Comparison of ENCODE assay signal across 12 cellular contexts in genomic region chr2:46720592-46721185, GRCh38. TPM values are rescaled to one million over a fixed set of nuclear protein-coding genes. Genes with fewer than 3 reads are reported as not detected.
DNase-seq lines count a peak whose midpoint lies in the region; ATAC-seq and TF ChIP-seq lines count a peak whose summit lies in the region.
"Had no signal": no experiment of that assay in that cellular context is flagged by ENCODE, and none has a peak within 500 bp of the region (broad histone marks: within the 10 kb centered on the region; RNA-seq: fewer than 3 reads in every experiment).

No MANE protein-coding gene starts in this region.

- TF ChIP-seq CTCF in OCI-LY3 (IDR thresholded peaks at IDR 0.05; ENCODE audit: low read depth, low read length) (no peak), lower leg skin (IDR thresholded peaks at IDR 0.05) (no peak)

- WGBS in lower leg skin, 2 donors = 34 to 51% methylated on average over 3 of the region's 3 CpGs

- no peaks in the 10 kb centered on the region for H3K36me3 ChIP-seq in OCI-LY3 (replicated peaks; ENCODE audit: low read depth, low read length)

- TF ChIP-seq POLR2A in lower leg skin (IDR thresholded peaks at IDR 0.05) = no peak

- no peak overlapping the region for H3K4me3 ChIP-seq in OCI-LY3 (ENCODE audit: low read length)
- no peak overlapping the region for H3K4me3 ChIP-seq in lower leg skin (ENCODE audit: low read depth, poor library complexity, severe bottlenecking)

- H3K4me3 Mint-ChIP-seq in effector memory CD8-positive, alpha-beta T cell = no peak overlapping the region
- H3K4me3 Mint-ChIP-seq in activated CD4-positive, alpha-beta T cell treated with anti-CD3 and anti-CD28 coated beads, Interleukin-2, amount 10 ng/mL, durations not matched to agents 7 days and 5 days = no peak overlapping the region
- H3K4me3 Mint-ChIP-seq: CD8-positive, alpha-beta memory T cell had no signal

- H2AFZ ChIP-seq in OCI-LY3 (ENCODE audit: low read depth, low read length) = no peak overlapping the region

- no peak overlapping the region for H3K9ac ChIP-seq in OCI-LY3 (ENCODE audit: low read length)

- H3K4me1 Mint-ChIP-seq in effector memory CD8-positive, alpha-beta T cell (ENCODE audit: low read depth in 2 of 2) = peaks cover 39 to 67% of the 10 kb centered on the region in 2 donors
- H3K4me1 Mint-ChIP-seq in activated CD4-positive, alpha-beta T cell treated with anti-CD3 and anti-CD28 coated beads, Interleukin-2, amount 10 ng/mL, durations not matched to agents 7 days and 5 days = peaks cover 28% of the 10 kb centered on the region

- peak overlapping the region; percentile 20 for H3K4me2 ChIP-seq in OCI-LY3 (ENCODE audit: low read length)

- H3K27ac Mint-ChIP-seq in effector memory CD8-positive, alpha-beta T cell = peak overlapping the region; percentile 35 to 38
- no peak overlapping the region for H3K27ac Mint-ChIP-seq in activated CD4-positive, alpha-beta T cell treated with anti-CD3 and anti-CD28 coated beads, Interleukin-2, amount 10 ng/mL, durations not matched to agents 7 days and 5 days
- H3K27ac Mint-ChIP-seq: CD8-positive, alpha-beta memory T cell had no signal

- CTCF ChIA-PET in activated CD4-positive, alpha-beta T cell treated with anti-CD3 and anti-CD28 coated beads, Interleukin-2, amount 10 ng/mL, durations not matched to agents 7 days and 5 days (lab: Charles Lee) = interaction anchor here (0.6 kb wide), 2 partner anchors 323 to 542 kb away, joined by 3 to 4 read pairs; no protein-coding TSS in a partner anchor

- H3K9me3 Mint-ChIP-seq in effector memory CD8-positive, alpha-beta T cell = peaks cover 0 to 6% of the 10 kb centered on the region in 2 donors
- H3K9me3 Mint-ChIP-seq in activated CD4-positive, alpha-beta T cell treated with anti-CD3 and anti-CD28 coated beads, Interleukin-2, amount 10 ng/mL, durations not matched to agents 7 days and 5 days = peaks cover 12% of the 10 kb centered on the region

- H3K27me3 ChIP-seq in OCI-LY3 (ENCODE audit: low read depth, low read length) = no peaks in the 10 kb centered on the region

- in situ Hi-C loops in G401 (cut with HindIII; ENCODE audit: low sequenced_read_pairs) = no loop called here

- H3K27ac ChIP-seq in OCI-LY3 (ENCODE audit: low read length) = no peak overlapping the region

- peaks cover 97% of the 10 kb centered on the region for H3K79me2 ChIP-seq in OCI-LY3 (ENCODE audit: low read length)

- H3K9me3 ChIP-seq in OCI-LY3 (ENCODE audit: insufficient read depth, low read length) = no peaks in the 10 kb centered on the region

- POLR2A ChIA-PET in activated CD4-positive, alpha-beta T cell treated with anti-CD3 and anti-CD28 coated beads, Interleukin-2, amount 10 ng/mL, durations not matched to agents 7 days and 5 days (lab: Charles Lee) = interaction anchor here (0.6 kb wide), 1 partner anchor 552 kb away, joined by 3 read pairs; no protein-coding TSS in a partner anchor

- DNase-seq in G401 (ENCODE audit: low spot score) (peak; percentile 50), retina (peak; percentile 16), DMS79 treated with DMSO at 0.1 percent for 48 hours (lab: John Stamatoyannopoulos, UW) (no peak), lower leg skin (ENCODE audit: low spot score in 2 of 2) (no peak)
- DNase-seq in effector memory CD8-positive, alpha-beta T cell = no peak
- no peak for DNase-seq in stimulated activated CD4-positive, alpha-beta T cell treated with anti-CD3 and anti-CD28 coated beads, Interleukin-12 subunit alpha, Interleukin-12 subunit beta, amount 100 ng/mL, for 4 hours
- DNase-seq in activated CD4-positive, alpha-beta T cell treated with anti-CD3 and anti-CD28 coated beads, Interleukin-2, amount 10 ng/mL, durations not matched to agents 7 days and 5 days = no peak
- DNase-seq: CD8-positive, alpha-beta memory T cell; foreskin melanocyte; stimulated activated naive CD8-positive, alpha-beta T cell treated with anti-CD3 and anti-CD28 coated beads, Interleukin-15, Interleukin-2, amounts not matched to agents 100 U/mL and 50 U/mL, for 24 hours had no signal

- H3K27me3 Mint-ChIP-seq in effector memory CD8-positive, alpha-beta T cell = no peaks in the 10 kb centered on the region
- no peaks in the 10 kb centered on the region for H3K27me3 Mint-ChIP-seq in activated CD4-positive, alpha-beta T cell treated with anti-CD3 and anti-CD28 coated beads, Interleukin-2, amount 10 ng/mL, durations not matched to agents 7 days and 5 days
- H3K27me3 Mint-ChIP-seq: CD8-positive, alpha-beta memory T cell had no signal

- H3K36me3 Mint-ChIP-seq in effector memory CD8-positive, alpha-beta T cell (ENCODE audit: insufficient read depth) = peaks cover 6% of the 10 kb centered on the region
- H3K36me3 Mint-ChIP-seq in activated CD4-positive, alpha-beta T cell treated with anti-CD3 and anti-CD28 coated beads, Interleukin-2, amount 10 ng/mL, durations not matched to agents 7 days and 5 days (ENCODE audit: low read depth) = peaks cover 7% of the 10 kb centered on the region

- peaks cover 74% of the 10 kb centered on the region for H4K20me1 ChIP-seq in OCI-LY3 (ENCODE audit: insufficient read depth, low read length)

- intact Hi-C loops in lower leg skin (cut with DNase I; ENCODE audit: low total_unique reads) = no loop called here

- ATAC-seq in effector memory CD8-positive, alpha-beta T cell (replicated peaks) = no peak
- ATAC-seq: HCT116; stimulated activated naive CD8-positive, alpha-beta T cell treated with anti-CD3 and anti-CD28 coated beads, Interleukin-15, Interleukin-2, amounts not matched to agents 100 U/mL and 50 U/mL, for 24 hours had no signal

- H3K4me1 ChIP-seq in OCI-LY3 (ENCODE audit: low read length) = peaks cover 14% of the 10 kb centered on the region

RNA-seq across cellular contexts. Expression of gene SOCS5, which starts 21.6 kb away (rescaled TPM):
- 15.6 and 19.8 TPM in 2 replicates for total RNA-seq in G401 (2014; rRNA removed; shearing (Covaris generic))
- 10 to 100 TPM; 12.9 to 22.6 (median 15.2) TPM for total RNA-seq in lower leg skin
- total RNA-seq in activated CD4-positive, alpha-beta T cell treated with anti-CD3 and anti-CD28 coated beads, Interleukin-2, amount 10 ng/mL, durations not matched to agents 7 days and 5 days = 1 to 10 TPM; 6.5 to 6.9 TPM

Comparison
In these comparisons a context has a peak if more than half of its experiments do, and no peak if none do; other contexts are left out.
1. DNase-seq: peak in G401 (single experiment) and retina (single experiment); none in effector memory CD8-positive, alpha-beta T cell (0 of 3), DMS79 treated with DMSO at 0.1 percent for 48 hours (single experiment), lower leg skin (0 of 2), stimulated activated CD4-positive, alpha-beta T cell treated with anti-CD3 and anti-CD28 coated beads, Interleukin-12 subunit alpha, Interleukin-12 subunit beta, amount 100 ng/mL, for 4 hours (single experiment) and activated CD4-positive, alpha-beta T cell treated with anti-CD3 and anti-CD28 coated beads, Interleukin-2, amount 10 ng/mL, durations not matched to agents 7 days and 5 days (single experiment).